Comparison of ENCODE assay signal across 10 cellular contexts in the genomic region with DNA sequence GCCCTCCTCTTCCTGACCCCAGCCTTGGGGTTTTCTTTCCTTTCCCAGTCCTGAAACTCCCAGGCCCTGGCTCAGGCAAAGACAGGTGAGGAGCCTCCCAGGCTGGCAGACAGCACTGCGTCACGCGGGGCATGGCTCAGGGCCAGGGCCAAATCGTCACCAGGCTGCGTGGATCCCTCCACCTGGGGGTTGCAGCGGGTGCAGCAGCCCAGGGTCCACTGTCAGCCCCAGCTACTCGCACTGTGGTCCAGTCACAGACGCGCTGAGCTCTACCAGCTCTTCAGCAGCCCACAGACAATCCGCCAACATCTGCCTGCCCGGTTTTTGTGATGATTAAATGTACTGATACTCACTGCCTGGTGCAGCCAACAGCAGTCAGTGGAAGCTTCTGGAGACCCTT. TPM values are rescaled to one million over a fixed set of nuclear protein-coding genes. Genes with fewer than 3 reads are reported as not detected.
DNase-seq lines count a peak whose midpoint lies in the region; ATAC-seq and TF ChIP-seq lines count a peak whose summit lies in the region.
"Had no signal": no experiment of that assay in that cellular context is flagged by ENCODE, and none has a peak within 500 bp of the region (broad histone marks: within the 10 kb centered on the region; RNA-seq: fewer than 3 reads in every experiment).

No MANE protein-coding gene starts in this region.

- H3K27me3 Mint-ChIP-seq in CD4-positive, alpha-beta T cell = no peaks in the 10 kb centered on the region
- H3K27me3 Mint-ChIP-seq in activated naive CD8-positive, alpha-beta T cell = no peaks in the 10 kb centered on the region
- peaks cover 6% of the 10 kb centered on the region for H3K27me3 Mint-ChIP-seq in nephron progenitor cell (ENCODE audit: low read depth, poor library complexity)

- CTCF ChIA-PET in CD4-positive, alpha-beta T cell (lab: Charles Lee) = interaction anchor here (1.0 to 1.2 kb wide), 2 partner anchors 26 to 66 kb away, joined by 3 read pairs; no protein-coding TSS in a partner anchor
- CTCF ChIA-PET in OCI-LY7 (lab: Charles Lee; ENCODE audit: unreplicated experiment) = interaction anchor here (0.6 kb wide), 1 partner anchor 88 kb away, joined by 3 read pairs; no protein-coding TSS in a partner anchor

- BruUV-seq in OCI-LY7 (replicated peaks; lab: Mats Ljungman, UMichigan) = no TSS peak

- no peaks in the 10 kb centered on the region for H4K20me1 ChIP-seq in OCI-LY7 (ENCODE audit: insufficient read depth, low read length)

- intact Hi-C loops in CD4-positive, alpha-beta T cell (cut with DNase I, micrococcal nuclease) = no loop called here
- intact Hi-C loops in OCI-LY7 (cut with micrococcal nuclease; ENCODE audit: unreplicated experiment) = no loop called here

- peaks cover 75% of the 10 kb centered on the region for H3K79me2 ChIP-seq in OCI-LY7 (ENCODE audit: insufficient read depth, low read depth, low read length)

- H3K27ac Mint-ChIP-seq in CD4-positive, alpha-beta T cell = peak overlapping the region; percentile 100
- H3K27ac Mint-ChIP-seq in activated naive CD8-positive, alpha-beta T cell = peak overlapping the region; percentile 97
- H3K27ac Mint-ChIP-seq in nephron progenitor cell = peak overlapping the region; percentile 25

- H3K4me1 ChIP-seq in OCI-LY7 (ENCODE audit: insufficient read depth, low read length, poor library complexity, severe bottlenecking) = peaks cover 79% of the 10 kb centered on the region

- ATAC-seq in CD4-positive, alpha-beta T cell (ENCODE audit: poor library complexity) = peak; percentile 25
- ATAC-seq in omental fat pad (ENCODE audit: low FRiP score) = no peak
- ATAC-seq in GM18870 (IDR thresholded peaks at IDR 0.05; ENCODE audit: unreplicated experiment) = no peak
- ATAC-seq: GM12878 had no signal

- H3K4me3 ChIP-seq in OCI-LY7 (ENCODE audit: low read depth, low read length, poor library complexity, severe bottlenecking) = no peak overlapping the region
- H3K4me3 ChIP-seq: GM12878 had no signal

- H3K36me3 Mint-ChIP-seq in CD4-positive, alpha-beta T cell (ENCODE audit: low read depth) = peaks cover 76% of the 10 kb centered on the region
- peaks cover 4% of the 10 kb centered on the region for H3K36me3 Mint-ChIP-seq in activated naive CD8-positive, alpha-beta T cell
- peaks cover 8% of the 10 kb centered on the region for H3K36me3 Mint-ChIP-seq in nephron progenitor cell (ENCODE audit: low read depth)

- peak overlapping the region; percentile 85 for H3K4me3 Mint-ChIP-seq in CD4-positive, alpha-beta T cell
- peak overlapping the region; percentile 69 for H3K4me3 Mint-ChIP-seq in activated naive CD8-positive, alpha-beta T cell
- no peak overlapping the region for H3K4me3 Mint-ChIP-seq in nephron progenitor cell

- H3K9me2 ChIP-seq in OCI-LY7 (ENCODE audit: insufficient read depth, low read length) = no peaks in the 10 kb centered on the region

- no peaks in the 10 kb centered on the region for H3K9me3 ChIP-seq in CD4-positive, alpha-beta T cell (ENCODE audit: control insufficient read depth, low read length)
- H3K9me3 ChIP-seq in OCI-LY7 (ENCODE audit: low read length) = no peaks in the 10 kb centered on the region

- DNase-seq in CD4-positive, alpha-beta T cell = peak in 4 of 10 experiments; percentile 33 to 65 (median 54)
- DNase-seq in OCI-LY7 (ENCODE audit: low spot score) (no peak), nephron progenitor cell (no peak), NCI-H510A (lab: John Stamatoyannopoulos, UW) (no peak), foreskin melanocyte (no peak), omental fat pad (ENCODE audit: low spot score) (no peak)
- DNase-seq: NCI-H1092 treated with DMSO at 0.1 percent for 48 hours had no signal

- no peak for TF ChIP-seq CTCF in CD4-positive, alpha-beta T cell (IDR thresholded peaks at IDR 0.05)
- no peak for TF ChIP-seq CTCF in OCI-LY7 (conservative IDR thresholded peaks at IDR 0.05; ENCODE audit: low read length)
- no peak for TF ChIP-seq CTCF in nephron progenitor cell (IDR thresholded peaks at IDR 0.05)
- TF ChIP-seq CTCF in omental fat pad (IDR thresholded peaks at IDR 0.05) = no peak

- peaks cover 78% of the 10 kb centered on the region for H3K4me1 Mint-ChIP-seq in CD4-positive, alpha-beta T cell (ENCODE audit: low read depth)
- peaks cover 81% of the 10 kb centered on the region for H3K4me1 Mint-ChIP-seq in activated naive CD8-positive, alpha-beta T cell (ENCODE audit: low read depth)
- H3K4me1 Mint-ChIP-seq in nephron progenitor cell = peaks cover 52% of the 10 kb centered on the region

- no peaks in the 10 kb centered on the region for H3K27me3 ChIP-seq in CD4-positive, alpha-beta T cell (ENCODE audit: control insufficient read depth, insufficient read depth, low read length)

- H3K4me2 ChIP-seq in OCI-LY7 (ENCODE audit: low read length) = peak overlapping the region; percentile 43

- H3K9me3 Mint-ChIP-seq in CD4-positive, alpha-beta T cell = no peaks in the 10 kb centered on the region
- no peaks in the 10 kb centered on the region for H3K9me3 Mint-ChIP-seq in activated naive CD8-positive, alpha-beta T cell (ENCODE audit: low read depth)
- no peaks in the 10 kb centered on the region for H3K9me3 Mint-ChIP-seq in nephron progenitor cell

- no peak overlapping the region for H2AFZ ChIP-seq in OCI-LY7 (ENCODE audit: low read length)

- POLR2A ChIA-PET in CD4-positive, alpha-beta T cell (lab: Charles Lee) = interaction anchor here (4.4 to 18.0 kb wide), 3 partner anchors 6 to 14 kb away, joined by 19 to 738 read pairs (median 738); a partner anchor contains a TSS
- POLR2A ChIA-PET in OCI-LY7 (lab: Charles Lee) = interaction anchor here (1.1 to 1.8 kb wide), 3 partner anchors 8 to 11 kb away, joined by 4 to 6 read pairs (median 5); no protein-coding TSS in a partner anchor

- H3K27ac ChIP-seq in CD4-positive, alpha-beta T cell (ENCODE audit: low read depth, low read length) = peak overlapping the region; percentile 94
- peak overlapping the region; percentile 87 for H3K27ac ChIP-seq in OCI-LY7 (ENCODE audit: low read depth, low read length, poor library complexity, severe bottlenecking)

- H3K36me3 ChIP-seq in OCI-LY7 (ENCODE audit: insufficient read depth, low read length) = peaks cover 60% of the 10 kb centered on the region

RNA-seq across cellular contexts. Expression of a gene that starts 12.1 kb away (rescaled TPM):
- 10 to 100 TPM; 62.4 to 62.7 TPM for total RNA-seq in CD4-positive, alpha-beta T cell
- total RNA-seq in OCI-LY7 (2014; rRNA removed; shearing (Covaris generic)) = 17.8 and 25.0 TPM in 2 replicates
- total RNA-seq in OCI-LY7 (2022) = 35.0 and 38.4 TPM in 2 replicates
- total RNA-seq in omental fat pad = 1 to 10 TPM; 1.9 to 9.9 (median 5.5) TPM

RNA-seq across cellular contexts. Expression of a gene that starts 25.3 kb away (rescaled TPM):
- under 1 TPM in 1 of 2 experiments, not detected in 1; 0.22 TPM for total RNA-seq in CD4-positive, alpha-beta T cell
- 0.16 and 0.46 TPM in 2 replicates for total RNA-seq in OCI-LY7 (2014; rRNA removed; shearing (Covaris generic))
- 0.11 and 0.28 TPM in 2 replicates for total RNA-seq in OCI-LY7 (2022)
- total RNA-seq in omental fat pad = 10 to 100 TPM in 1 of 4 donors, 1 to 10 TPM in 3; 3.8 to 14.0 (median 6.5) TPM

Comparison
In these comparisons a context has a peak if more than half of its experiments do, and no peak if none do; other contexts are left out.
1. H3K27ac Mint-ChIP-seq: peak in every context shown above with its lines; median percentile 100 in CD4-positive, alpha-beta T cell; 97 in activated naive CD8-positive, alpha-beta T cell; 25 in nephron progenitor cell.